In the genomic region with DNA sequence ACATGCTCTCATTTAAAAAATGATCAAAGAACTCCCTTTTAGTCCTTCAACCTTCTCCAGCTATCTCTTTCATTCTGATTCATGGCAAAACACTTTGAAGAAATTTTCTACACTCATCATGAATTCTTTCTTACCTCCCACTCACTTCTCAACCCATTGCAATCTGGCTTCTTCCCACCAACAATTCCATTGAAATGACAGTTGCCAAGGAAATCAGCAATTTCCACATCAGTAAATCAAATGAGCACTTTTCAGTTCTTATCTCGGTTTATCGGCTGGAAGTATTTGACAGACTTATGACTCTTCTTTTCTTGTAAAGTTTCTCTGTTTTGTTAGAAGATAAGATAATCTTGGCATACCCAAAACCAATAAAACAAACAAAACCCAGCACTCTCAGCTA, we compare ENCODE assay signal across 17 cellular contexts.
DNase-seq lines count a peak whose midpoint lies in the region; ATAC-seq, FAIRE-seq and TF ChIP-seq lines count a peak whose summit lies in the region.
"Had no signal": no experiment of that assay in that cellular context is flagged by ENCODE, and none has a peak within 500 bp of the region (broad histone marks: within the 10 kb centered on the region; RNA-seq: fewer than 3 reads in every experiment).

No MANE protein-coding gene starts in this region.

- FAIRE-seq in bronchial epithelial cell (lab: Jason Lieb, UNC) = no peak
- FAIRE-seq: GM12891 had no signal

- H3K23ac ChIP-seq in mesendoderm (ENCODE audit: low read length) = no peak overlapping the region

- H2AK5ac ChIP-seq in mesendoderm (ENCODE audit: low read length) = no peak overlapping the region

- H2BK120ac ChIP-seq in mesendoderm (ENCODE audit: low read depth, low read length) = no peak overlapping the region

- H3K4me3 ChIP-seq in bronchial epithelial cell (ENCODE audit: low read depth, low read length) = no peak overlapping the region
- H3K4me3 ChIP-seq in mesendoderm (ENCODE audit: low read length) = no peak overlapping the region
- H3K4me3 ChIP-seq: lower lobe of right lung, skin epidermis had no signal

- H3K18ac ChIP-seq in mesendoderm (ENCODE audit: low read length) = no peak overlapping the region

- no peak overlapping the region for H2BK15ac ChIP-seq in mesendoderm (replicated peaks; ENCODE audit: low read depth)

- no peaks in the 10 kb centered on the region for H3K79me1 ChIP-seq in mesendoderm (ENCODE audit: low read length)

- DNase-seq in AG08395 (ENCODE audit: low spot score) (peak; percentile 33), HS-5 (ENCODE audit: low read depth) (peak; percentile 74), bronchial epithelial cell (ENCODE audit: low read depth) (peak; percentile 12), mesendoderm (peak; percentile 73), T-helper 1 cell (no peak)
- DNase-seq: activated CD4-positive, CD25-positive, alpha-beta regulatory T cell treated with anti-CD3 and anti-CD28 coated beads, Interleukin-2, amount 50 U/mL, for 72 hours; AML-193; DMS79 treated with DMSO at 0.1 percent for 48 hours; lower lobe of right lung; stimulated activated naive B cell treated with anti-CD40 and anti-IgM and Interleukin-4, amounts not matched to agents 10 μg/mL and 1 μg/mL and 100 μg/mL, for 72 hours; T-helper 2 cell had no signal

- H3K4me2 ChIP-seq in mesendoderm (ENCODE audit: low read length) = no peak overlapping the region

- ATAC-seq in HG02759 (IDR thresholded peaks at IDR 0.05; ENCODE audit: unreplicated experiment) (no peak), GM21717 (IDR thresholded peaks at IDR 0.05; ENCODE audit: unreplicated experiment) (no peak), GM19324 (IDR thresholded peaks at IDR 0.05; ENCODE audit: low FRiP score, unreplicated experiment) (no peak)
- ATAC-seq: lower lobe of right lung; stimulated activated naive B cell treated with anti-CD40 and anti-IgM and Interleukin-4, amounts not matched to agents 10 μg/mL and 1 μg/mL and 100 μg/mL, for 72 hours had no signal

- no peak overlapping the region for H3K56ac ChIP-seq in mesendoderm (ENCODE audit: low read length)

- no CpG with 5 or more reads among the region's 2 CpGs for WGBS in mesendoderm (ENCODE audit: extremely low coverage, insufficient coverage, low lambda C conversion rate)

- H3K79me2 ChIP-seq in mesendoderm (ENCODE audit: control insufficient read depth, insufficient read depth, low read length) = no peaks in the 10 kb centered on the region

- no peak overlapping the region for H4K5ac ChIP-seq in mesendoderm (ENCODE audit: low read length)

- H3K4ac ChIP-seq in mesendoderm (ENCODE audit: low read depth, low read length) = no peak overlapping the region

- H3K27ac ChIP-seq in mesendoderm (ENCODE audit: low read depth, low read length) = no peak overlapping the region
- H3K27ac ChIP-seq: lower lobe of right lung, neutrophil, skin epidermis had no signal

- H3K36me3 ChIP-seq in bronchial epithelial cell (ENCODE audit: control insufficient read depth, insufficient read depth, low read length) (no peaks in the 10 kb centered on the region), mesendoderm (ENCODE audit: control insufficient read depth, insufficient read depth, low read length) (no peaks in the 10 kb centered on the region)
- H3K36me3 ChIP-seq: lower lobe of right lung, neutrophil had no signal

- no peaks in the 10 kb centered on the region for H3K4me1 ChIP-seq in mesendoderm (ENCODE audit: control insufficient read depth, low read depth, low read length)
- H3K4me1 ChIP-seq: lower lobe of right lung had no signal

- TF ChIP-seq CTCF in bronchial epithelial cell (IDR thresholded peaks at IDR 0.05; ENCODE audit: insufficient read depth, low read length, severe bottlenecking) = no peak

- H3K9ac ChIP-seq in mesendoderm (ENCODE audit: low read length) = no peak overlapping the region

- H3K27me3 ChIP-seq in bronchial epithelial cell (ENCODE audit: control insufficient read depth, insufficient read depth, low read length) = no peaks in the 10 kb centered on the region
- H3K27me3 ChIP-seq in mesendoderm (ENCODE audit: insufficient read depth, low read length, poor library complexity) = no peaks in the 10 kb centered on the region
- H3K27me3 ChIP-seq: neutrophil had no signal

- no peak overlapping the region for H2BK5ac ChIP-seq in mesendoderm (ENCODE audit: low read length)

- H4K8ac ChIP-seq in mesendoderm (ENCODE audit: low read depth, low read length) = no peak overlapping the region

Comparison
In these comparisons a context has a peak if more than half of its experiments do, and no peak if none do; other contexts are left out.
1. DNase-seq: peak in AG08395 (single experiment), HS-5 (single experiment), bronchial epithelial cell (single experiment) and mesendoderm (single experiment); none in T-helper 1 cell (0 of 5).